ENCODE assay signal across 9 cellular contexts in genomic region chr11:117814204-117814765, GRCh38. TPM values are rescaled to one million over a fixed set of nuclear protein-coding genes. Genes with fewer than 3 reads are reported as not detected.
DNase-seq lines count a peak whose midpoint lies in the region; ATAC-seq and TF ChIP-seq lines count a peak whose summit lies in the region.
"Had no signal": no experiment of that assay in that cellular context is flagged by ENCODE, and none has a peak within 500 bp of the region (broad histone marks: within the 10 kb centered on the region; RNA-seq: fewer than 3 reads in every experiment).

No MANE protein-coding gene starts in this region.

- H3K36me3 Mint-ChIP-seq in activated T-helper 2 cell treated with anti-CD3 and anti-CD28 coated beads, Interferon-gamma antibody, Interleukin-2, Interleukin-4, amounts not matched to agents 10 μg/mL and 5 μg/mL and 100 μg/mL, durations not matched to agents 14 hours and 24 hours and 36 hours (ENCODE audit: low read depth) = no peaks in the 10 kb centered on the region
- H3K36me3 Mint-ChIP-seq in neural progenitor cell = no peaks in the 10 kb centered on the region

- no peak for DNase-seq in activated T-helper 2 cell treated with anti-CD3 and anti-CD28 coated beads, Interferon-gamma antibody, Interleukin-2, Interleukin-4, amounts not matched to agents 10 μg/mL and 5 μg/mL and 100 μg/mL, durations not matched to agents 14 hours and 24 hours and 36 hours (ENCODE audit: low spot score)
- no peak for DNase-seq in neural progenitor cell (ENCODE audit: low spot score)
- DNase-seq in COLO829 (ENCODE audit: low spot score) = no peak
- DNase-seq in NCI-H1417 (lab: John Stamatoyannopoulos, UW) = no peak
- no peak for DNase-seq in DMS 273 treated with DMSO at 0.1 percent for 48 hours (lab: John Stamatoyannopoulos, UW)
- DNase-seq: NCI-H1694 treated with DMSO at 0.1 percent for 48 hours had no signal

- H3K4me3 Mint-ChIP-seq in activated T-helper 2 cell treated with anti-CD3 and anti-CD28 coated beads, Interferon-gamma antibody, Interleukin-2, Interleukin-4, amounts not matched to agents 10 μg/mL and 5 μg/mL and 100 μg/mL, durations not matched to agents 14 hours and 24 hours and 36 hours (ENCODE audit: low read depth) = no peak overlapping the region
- peak overlapping the region; percentile 52 for H3K4me3 Mint-ChIP-seq in neural progenitor cell

- peaks cover 6% of the 10 kb centered on the region for H3K27me3 Mint-ChIP-seq in activated T-helper 2 cell treated with anti-CD3 and anti-CD28 coated beads, Interferon-gamma antibody, Interleukin-2, Interleukin-4, amounts not matched to agents 10 μg/mL and 5 μg/mL and 100 μg/mL, durations not matched to agents 14 hours and 24 hours and 36 hours (ENCODE audit: low read depth)
- H3K27me3 Mint-ChIP-seq in neural progenitor cell (ENCODE audit: insufficient read depth, low read depth) = peaks cover 14% of the 10 kb centered on the region

- intact Hi-C loops in activated T-helper 2 cell treated with anti-CD3 and anti-CD28 coated beads, Interferon-gamma antibody, Interleukin-2, Interleukin-4, amounts not matched to agents 10 μg/mL and 5 μg/mL and 100 μg/mL, durations not matched to agents 14 hours and 24 hours and 36 hours (cut with micrococcal nuclease) = no loop called here

- no peak overlapping the region for H2AFZ ChIP-seq in neural progenitor cell (replicated peaks)

- peaks cover 5% of the 10 kb centered on the region for H4K20me1 ChIP-seq in neural progenitor cell (ENCODE audit: low read depth)

- H3K4me1 Mint-ChIP-seq in activated T-helper 2 cell treated with anti-CD3 and anti-CD28 coated beads, Interferon-gamma antibody, Interleukin-2, Interleukin-4, amounts not matched to agents 10 μg/mL and 5 μg/mL and 100 μg/mL, durations not matched to agents 14 hours and 24 hours and 36 hours (ENCODE audit: low read depth) = peaks cover 55% of the 10 kb centered on the region
- H3K4me1 Mint-ChIP-seq in neural progenitor cell = peaks cover 69% of the 10 kb centered on the region

- peak overlapping the region; percentile 94 for H3K27ac Mint-ChIP-seq in activated T-helper 2 cell treated with anti-CD3 and anti-CD28 coated beads, Interferon-gamma antibody, Interleukin-2, Interleukin-4, amounts not matched to agents 10 μg/mL and 5 μg/mL and 100 μg/mL, durations not matched to agents 14 hours and 24 hours and 36 hours
- peak overlapping the region; percentile 22 for H3K27ac Mint-ChIP-seq in neural progenitor cell

- no peak overlapping the region for H3K9ac ChIP-seq in neural progenitor cell

- TF ChIP-seq CTCF in neural progenitor cell (IDR thresholded peaks at IDR 0.05) = no peak

- no peaks in the 10 kb centered on the region for H3K27me3 ChIP-seq in neural progenitor cell

- H3K4me2 ChIP-seq in neural progenitor cell = no peak overlapping the region

- H3K4me3 ChIP-seq in neural progenitor cell = no peak overlapping the region

- H3K36me3 ChIP-seq in neural progenitor cell = no peaks in the 10 kb centered on the region

- no peak overlapping the region for H3K27ac ChIP-seq in neural progenitor cell

- peaks cover 34% of the 10 kb centered on the region for H3F3A ChIP-seq in neural progenitor cell (ENCODE audit: low read depth)

- H3K4me1 ChIP-seq in neural progenitor cell = peaks cover 33% of the 10 kb centered on the region

- no peaks in the 10 kb centered on the region for H3K9me3 Mint-ChIP-seq in activated T-helper 2 cell treated with anti-CD3 and anti-CD28 coated beads, Interferon-gamma antibody, Interleukin-2, Interleukin-4, amounts not matched to agents 10 μg/mL and 5 μg/mL and 100 μg/mL, durations not matched to agents 14 hours and 24 hours and 36 hours
- no peaks in the 10 kb centered on the region for H3K9me3 Mint-ChIP-seq in neural progenitor cell

- ATAC-seq in GM18909 (IDR thresholded peaks at IDR 0.05; ENCODE audit: poor library complexity, unreplicated experiment) = peak; percentile 22
- ATAC-seq in HG03045 (IDR thresholded peaks at IDR 0.05; ENCODE audit: unreplicated experiment) = peak; percentile 1
- no peak for ATAC-seq in HG02852 (IDR thresholded peaks at IDR 0.05; ENCODE audit: unreplicated experiment)

- H3K79me2 ChIP-seq in neural progenitor cell (ENCODE audit: low read depth) = no peaks in the 10 kb centered on the region

- no peaks in the 10 kb centered on the region for H3K9me3 ChIP-seq in neural progenitor cell (ENCODE audit: low read depth)

RNA-seq across cellular contexts. Expression of gene FXYD2, which starts 10.3 kb away (rescaled TPM):
- total RNA-seq in activated T-helper 2 cell treated with anti-CD3 and anti-CD28 coated beads, Interferon-gamma antibody, Interleukin-2, Interleukin-4, amounts not matched to agents 10 μg/mL and 5 μg/mL and 100 μg/mL, durations not matched to agents 14 hours and 24 hours and 36 hours = 0.48 and 0.51 TPM in 2 replicates
- total RNA-seq in neural progenitor cell (ENCODE audit: low replicate concordance) = 1.7 and 1.9 TPM in 2 replicates

RNA-seq across cellular contexts. Expression of gene DSCAML1, which starts 17.3 kb away (rescaled TPM):
- total RNA-seq in activated T-helper 2 cell treated with anti-CD3 and anti-CD28 coated beads, Interferon-gamma antibody, Interleukin-2, Interleukin-4, amounts not matched to agents 10 μg/mL and 5 μg/mL and 100 μg/mL, durations not matched to agents 14 hours and 24 hours and 36 hours = not detected in 2 replicates
- 0.06 TPM in 2 replicates for total RNA-seq in neural progenitor cell (ENCODE audit: low replicate concordance)
